14 cellular contexts compared by ENCODE assay signal in genomic region chr7:113799896-113800295, GRCh38.
DNase-seq lines count a peak whose midpoint lies in the region; ATAC-seq lines count a peak whose summit lies in the region.
"Had no signal": no experiment of that assay in that cellular context is flagged by ENCODE, and none has a peak within 500 bp of the region (broad histone marks: within the 10 kb centered on the region; RNA-seq: fewer than 3 reads in every experiment).

No MANE protein-coding gene starts in this region.

- no peaks in the 10 kb centered on the region for H3K36me3 Mint-ChIP-seq in activated CD8-positive, alpha-beta memory T cell treated with anti-CD3 and anti-CD28 coated beads, Interleukin-2, amount 10 ng/mL, durations not matched to agents 7 days and 5 days

- H3K4me1 Mint-ChIP-seq in activated CD8-positive, alpha-beta memory T cell treated with anti-CD3 and anti-CD28 coated beads, Interleukin-2, amount 10 ng/mL, durations not matched to agents 7 days and 5 days: no peaks in the 10 kb centered on the region

- H3K4me3 Mint-ChIP-seq in activated CD8-positive, alpha-beta memory T cell treated with anti-CD3 and anti-CD28 coated beads, Interleukin-2, amount 10 ng/mL, durations not matched to agents 7 days and 5 days: no peak overlapping the region
- H3K4me3 Mint-ChIP-seq: stimulated activated naive CD8-positive, alpha-beta T cell treated with anti-CD3 and anti-CD28 coated beads, Interleukin-15, Interleukin-2, amounts not matched to agents 100 ng/mL and 50 ng/mL, for 24 hours had no signal

- H3K27ac Mint-ChIP-seq in activated CD8-positive, alpha-beta memory T cell treated with anti-CD3 and anti-CD28 coated beads, Interleukin-2, amount 10 ng/mL, durations not matched to agents 7 days and 5 days: no peak overlapping the region
- H3K27ac Mint-ChIP-seq: stimulated activated naive CD8-positive, alpha-beta T cell treated with anti-CD3 and anti-CD28 coated beads, Interleukin-15, Interleukin-2, amounts not matched to agents 100 ng/mL and 50 ng/mL, for 24 hours had no signal

- H3K9me3 Mint-ChIP-seq in activated CD8-positive, alpha-beta memory T cell treated with anti-CD3 and anti-CD28 coated beads, Interleukin-2, amount 10 ng/mL, durations not matched to agents 7 days and 5 days (ENCODE audit: low read depth): no peaks in the 10 kb centered on the region

- ATAC-seq in GM18907 (IDR thresholded peaks at IDR 0.05; ENCODE audit: unreplicated experiment) (peak; percentile 100), GM21723 (IDR thresholded peaks at IDR 0.05; ENCODE audit: unreplicated experiment) (peak; percentile 82), HG03196 (IDR thresholded peaks at IDR 0.05; ENCODE audit: unreplicated experiment) (peak; percentile 99)
- ATAC-seq in activated CD8-positive, alpha-beta memory T cell treated with anti-CD3 and anti-CD28 coated beads, Interleukin-2, amount 10 ng/mL, durations not matched to agents 7 days and 5 days: no peak

- CTCF ChIA-PET in activated CD8-positive, alpha-beta memory T cell treated with anti-CD3 and anti-CD28 coated beads, Interleukin-2, amount 10 ng/mL, durations not matched to agents 7 days and 5 days (lab: Charles Lee): no interaction called here

- H3K27me3 Mint-ChIP-seq in activated CD8-positive, alpha-beta memory T cell treated with anti-CD3 and anti-CD28 coated beads, Interleukin-2, amount 10 ng/mL, durations not matched to agents 7 days and 5 days: no peaks in the 10 kb centered on the region
- H3K27me3 Mint-ChIP-seq: stimulated activated naive CD8-positive, alpha-beta T cell treated with anti-CD3 and anti-CD28 coated beads, Interleukin-15, Interleukin-2, amounts not matched to agents 100 ng/mL and 50 ng/mL, for 24 hours had no signal

- DNase-seq in NCI-H774 (lab: John Stamatoyannopoulos, UW) (peak; percentile 93), islet precursor cell (no peak), C1 segment of cervical spinal cord (lab: John Stamatoyannopoulos, UW) (no peak)
- DNase-seq in activated naive CD4-positive, alpha-beta T cell treated with anti-CD3 and anti-CD28 coated beads, Interleukin-2, amount 50 U/mL, for 16 hours: no peak
- no peak for DNase-seq in activated CD8-positive, alpha-beta memory T cell treated with anti-CD3 and anti-CD28 coated beads, Interleukin-2, amount 10 ng/mL, durations not matched to agents 7 days and 5 days
- DNase-seq: activated CD4-positive, CD25-positive, alpha-beta regulatory T cell treated with anti-CD3 and anti-CD28 coated beads, Interleukin-2, amount 50 U/mL, for 72 hours; DMS79 treated with DMSO at 0.1 percent for 48 hours; GOT3; hippocampal formation; Right ventricle myocardium superior had no signal
